7 cellular contexts compared by ENCODE assay signal in genomic region chr10:123132576-123133477, GRCh38. TPM values are rescaled to one million over a fixed set of nuclear protein-coding genes. Genes with fewer than 3 reads are reported as not detected.
A peak's percentile ranks its signal among the peaks of the same experiment; 100 is the strongest.
DNase-seq lines count a peak whose midpoint lies in the region; TF ChIP-seq lines count a peak whose summit lies in the region.

No MANE protein-coding gene starts in this region.

- H3K4me1 ChIP-seq in Peyer's patch = peaks cover 0 to 53% (median 28%) of the 10 kb centered on the region in 4 donors
- H3K4me1 ChIP-seq in neutrophil (ENCODE audit: control insufficient read depth in 1 of 2, insufficient read depth in 1 of 2, low read depth in 1 of 2, low read length in 1 of 2) = peaks cover 4 to 20% of the 10 kb centered on the region in 2 experiments
- H3K4me1 ChIP-seq in stomach = peaks cover 49 to 55% (median 54%) of the 10 kb centered on the region in 4 donors

- peak; percentile 76 for DNase-seq in HPDE6-E6E7 (ENCODE audit: extremely low spot score)
- DNase-seq in Peyer's patch = peak; percentile 80 to 93 (median 83)
- DNase-seq in activated T-helper 2 cell treated with anti-CD3 and anti-CD28 coated beads, Interferon-gamma antibody, Interleukin-2, Interleukin-4, amounts not matched to agents 10 μg/mL and 5 μg/mL and 100 μg/mL, durations not matched to agents 14 hours and 24 hours and 36 hours (ENCODE audit: low spot score) = peak; percentile 74
- DNase-seq in foreskin melanocyte = peak; percentile 64
- peak; percentile 88 for DNase-seq in stomach

- H3K9me3 ChIP-seq in Peyer's patch (no peaks in the 10 kb centered on the region), neutrophil (no peaks in the 10 kb centered on the region), stomach (peaks cover 0 to 15% (median 10%) of the 10 kb centered on the region in 4 donors)

- H3K4me1 Mint-ChIP-seq in activated T-helper 2 cell treated with anti-CD3 and anti-CD28 coated beads, Interferon-gamma antibody, Interleukin-2, Interleukin-4, amounts not matched to agents 10 μg/mL and 5 μg/mL and 100 μg/mL, durations not matched to agents 14 hours and 24 hours and 36 hours (ENCODE audit: low read depth) = peaks cover 14% of the 10 kb centered on the region

- H3K27me3 Mint-ChIP-seq in activated T-helper 2 cell treated with anti-CD3 and anti-CD28 coated beads, Interferon-gamma antibody, Interleukin-2, Interleukin-4, amounts not matched to agents 10 μg/mL and 5 μg/mL and 100 μg/mL, durations not matched to agents 14 hours and 24 hours and 36 hours (ENCODE audit: low read depth) = peaks cover 60% of the 10 kb centered on the region

- peak overlapping the region; percentile 55 for H3K4me3 Mint-ChIP-seq in activated T-helper 2 cell treated with anti-CD3 and anti-CD28 coated beads, Interferon-gamma antibody, Interleukin-2, Interleukin-4, amounts not matched to agents 10 μg/mL and 5 μg/mL and 100 μg/mL, durations not matched to agents 14 hours and 24 hours and 36 hours (ENCODE audit: low read depth)

- TF ChIP-seq POLR2A in Peyer's patch (IDR thresholded peaks at IDR 0.05) = no peak
- no peak for TF ChIP-seq POLR2A in stomach (IDR thresholded peaks at IDR 0.05)

- TF ChIP-seq CTCF in GM12875 (IDR thresholded peaks at IDR 0.05; ENCODE audit: borderline replicate concordance, insufficient read depth, low read depth, low read length) (peak; percentile 87), Peyer's patch (IDR thresholded peaks at IDR 0.05) (peak; percentile 65 to 92 (median 85)), neutrophil (IDR thresholded peaks at IDR 0.05) (peak; percentile 65), stomach (IDR thresholded peaks at IDR 0.05) (peak in 6 of 7 experiments; percentile 48 to 91 (median 82))

- H3K27ac ChIP-seq in Peyer's patch (no peak overlapping the region), neutrophil (no peak overlapping the region), stomach (no peak overlapping the region)

- H3K9me3 Mint-ChIP-seq in activated T-helper 2 cell treated with anti-CD3 and anti-CD28 coated beads, Interferon-gamma antibody, Interleukin-2, Interleukin-4, amounts not matched to agents 10 μg/mL and 5 μg/mL and 100 μg/mL, durations not matched to agents 14 hours and 24 hours and 36 hours = no peaks in the 10 kb centered on the region

- intact Hi-C loops in activated T-helper 2 cell treated with anti-CD3 and anti-CD28 coated beads, Interferon-gamma antibody, Interleukin-2, Interleukin-4, amounts not matched to agents 10 μg/mL and 5 μg/mL and 100 μg/mL, durations not matched to agents 14 hours and 24 hours and 36 hours (cut with micrococcal nuclease) = loop anchor here (1.0 to 5.0 kb wide), 3 partner anchors 86 to 834 kb away; no protein-coding TSS in a partner anchor
- intact Hi-C loops in stomach (cut with DNase I; ENCODE audit: low total_unique reads) = no loop called here

- WGBS in stomach, 5 donors = 2 to 5% (median 2%) methylated on average over 47 to 48 of the region's 48 CpGs

- H3K36me3 ChIP-seq in Peyer's patch (no peaks in the 10 kb centered on the region), neutrophil (no peaks in the 10 kb centered on the region), stomach (no peaks in the 10 kb centered on the region)

- TF ChIP-seq EP300 in stomach (IDR thresholded peaks at IDR 0.05) = no peak

- H3K4me3 ChIP-seq in GM12875 (ENCODE audit: low read depth, low read length) (peak overlapping the region; percentile 77), Peyer's patch (peak overlapping the region in 2 of 4 donors; percentile 24 to 26), neutrophil (ENCODE audit: low read depth in 1 of 2, low read length in 1 of 2) (no peak overlapping the region), stomach (peak overlapping the region in 3 of 4 donors; percentile 11 to 37 (median 19))

- peak overlapping the region; percentile 44 for H3K27ac Mint-ChIP-seq in activated T-helper 2 cell treated with anti-CD3 and anti-CD28 coated beads, Interferon-gamma antibody, Interleukin-2, Interleukin-4, amounts not matched to agents 10 μg/mL and 5 μg/mL and 100 μg/mL, durations not matched to agents 14 hours and 24 hours and 36 hours

- no peaks in the 10 kb centered on the region for H3K36me3 Mint-ChIP-seq in activated T-helper 2 cell treated with anti-CD3 and anti-CD28 coated beads, Interferon-gamma antibody, Interleukin-2, Interleukin-4, amounts not matched to agents 10 μg/mL and 5 μg/mL and 100 μg/mL, durations not matched to agents 14 hours and 24 hours and 36 hours (ENCODE audit: low read depth)

- H3K27me3 ChIP-seq in Peyer's patch = peaks cover 0 to 60% of the 10 kb centered on the region in 2 donors
- peaks cover 100% of the 10 kb centered on the region for H3K27me3 ChIP-seq in neutrophil
- peaks cover 44 to 100% (median 92%) of the 10 kb centered on the region in 3 donors for H3K27me3 ChIP-seq in stomach

RNA-seq across cellular contexts. Expression of gene HMX3, which starts 2.9 kb away (rescaled TPM):
- total RNA-seq in Peyer's patch = 1 to 10 TPM in 2 of 4 donors, not detected in 2; 1.1 to 3.4 TPM
- total RNA-seq in activated T-helper 2 cell treated with anti-CD3 and anti-CD28 coated beads, Interferon-gamma antibody, Interleukin-2, Interleukin-4, amounts not matched to agents 10 μg/mL and 5 μg/mL and 100 μg/mL, durations not matched to agents 14 hours and 24 hours and 36 hours = not detected in 2 replicates
- under 1 TPM in 1 of 5 donors, not detected in 4; 0.37 TPM for total RNA-seq in stomach
- not detected for polyA plus RNA-seq in stomach

RNA-seq across cellular contexts. Expression of gene HMX2, which starts 15.1 kb away (rescaled TPM):
- total RNA-seq in Peyer's patch (1 to 10 TPM in 1 of 4 donors, not detected in 3; 1.0 TPM), stomach (not detected)
- total RNA-seq in activated T-helper 2 cell treated with anti-CD3 and anti-CD28 coated beads, Interferon-gamma antibody, Interleukin-2, Interleukin-4, amounts not matched to agents 10 μg/mL and 5 μg/mL and 100 μg/mL, durations not matched to agents 14 hours and 24 hours and 36 hours = not detected in 2 replicates
- not detected for polyA plus RNA-seq in stomach

RNA-seq across cellular contexts. Expression of gene BUB3, which starts 21.4 kb away (rescaled TPM):
- total RNA-seq in Peyer's patch (100 to 1,000 TPM in 2 of 4 donors, 10 to 100 TPM in 2; 51.1 to 168 (median 102) TPM), stomach (100 to 1,000 TPM in 3 of 5 donors, 10 to 100 TPM in 2; 51.3 to 160 (median 117) TPM)
- 194 and 210 TPM in 2 replicates for total RNA-seq in activated T-helper 2 cell treated with anti-CD3 and anti-CD28 coated beads, Interferon-gamma antibody, Interleukin-2, Interleukin-4, amounts not matched to agents 10 μg/mL and 5 μg/mL and 100 μg/mL, durations not matched to agents 14 hours and 24 hours and 36 hours
- polyA plus RNA-seq in stomach = 10 to 100 TPM; 33.4 to 45.4 (median 36.4) TPM

Comparison
In these comparisons a context has a peak if more than half of its experiments do, and no peak if none do; other contexts are left out.
1. H3K4me3 ChIP-seq: peak in GM12875 (single experiment) and stomach (3 of 4); none in neutrophil (0 of 2).
2. Peak in every context shown above with its lines, with median percentiles within 50 percentile points of each other: CTCF ChIP-seq and DNase-seq.